8 cellular contexts compared by ENCODE assay signal in the genomic region with DNA sequence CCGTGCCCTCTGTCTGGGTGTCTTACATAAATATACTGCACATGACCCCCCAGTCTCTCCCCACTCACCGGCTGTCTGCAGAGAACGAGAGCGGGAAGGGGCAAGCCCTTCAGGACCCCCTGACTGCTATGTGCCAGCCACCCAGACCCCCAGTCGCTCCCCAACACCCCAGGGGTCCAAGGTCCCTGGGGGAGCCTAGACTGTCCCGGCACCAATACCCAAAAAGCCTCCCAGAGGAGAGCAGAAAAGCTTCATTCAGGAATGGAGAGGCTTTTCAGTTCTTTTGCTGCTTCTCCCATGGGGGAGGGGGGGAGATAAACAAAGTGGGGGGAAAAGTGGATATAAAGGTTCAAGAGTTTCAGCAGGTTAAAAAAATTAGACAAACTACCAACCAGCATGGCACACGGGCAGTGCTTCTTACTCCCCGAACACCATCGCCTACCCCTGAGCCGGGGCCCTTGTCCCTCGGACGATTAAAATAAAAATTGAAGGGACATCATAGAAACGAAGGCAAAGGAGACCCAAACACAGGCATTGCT. TPM values are rescaled to one million over a fixed set of nuclear protein-coding genes. Genes with fewer than 3 reads are reported as not detected.
DNase-seq lines count a peak whose midpoint lies in the region; ATAC-seq and TF ChIP-seq lines count a peak whose summit lies in the region.

No MANE protein-coding gene starts in this region.

- in situ Hi-C loops in Panc1 (cut with HindIII; ENCODE audit: low pct_unique_long_range_greater_than_20kb, low sequenced_read_pairs): no loop called here

- H3K36me3 ChIP-seq in Panc1 (ENCODE audit: control insufficient read depth, insufficient read depth, low read length) (peaks cover 5% of the 10 kb centered on the region), neural progenitor cell (no peaks in the 10 kb centered on the region)

- POLR2A ChIA-PET in Panc1 (lab: Charles Lee): no interaction called here

- intact Hi-C loops in Panc1 (cut with micrococcal nuclease; ENCODE audit: unreplicated experiment): no loop called here

- peak overlapping the region; percentile 73 to 91 for H3K4me3 ChIP-seq in Panc1 (ENCODE audit: low read depth in 2 of 2, low read length in 2 of 2)
- H3K4me3 ChIP-seq in neural progenitor cell: peak overlapping the region; percentile 99

- H3K9me3 ChIP-seq in Panc1 (ENCODE audit: control insufficient read depth, insufficient read depth, low read depth, low read length) (no peaks in the 10 kb centered on the region), neural progenitor cell (ENCODE audit: low read depth) (no peaks in the 10 kb centered on the region)

- DNase-seq in DMS53 (lab: John Stamatoyannopoulos, UW) (peak; percentile 24), DMS53 treated with DMSO at 0.1 percent for 48 hours (lab: John Stamatoyannopoulos, UW; ENCODE audit: unreplicated experiment) (no peak), Panc1 (ENCODE audit: low read depth, low spot score) (no peak), neural progenitor cell (ENCODE audit: low spot score) (no peak), SW480 (ENCODE audit: low spot score) (no peak), LoVo (ENCODE audit: low spot score) (no peak)
- DNase-seq in effector memory CD8-positive, alpha-beta T cell: peak in 1 of 3 experiments; percentile 16

- peaks cover 51 to 56% of the 10 kb centered on the region in 2 donors for H3K4me1 Mint-ChIP-seq in effector memory CD8-positive, alpha-beta T cell (ENCODE audit: low read depth in 2 of 2)
- peaks cover 48% of the 10 kb centered on the region for H3K4me1 Mint-ChIP-seq in neural progenitor cell

- peak overlapping the region; percentile 100 for H3K9ac ChIP-seq in neural progenitor cell

- H3K4me1 ChIP-seq in Panc1 (ENCODE audit: control insufficient read depth, insufficient read depth, low read length) (peaks cover 25% of the 10 kb centered on the region), neural progenitor cell (peaks cover 43% of the 10 kb centered on the region)

- H3K27me3 Mint-ChIP-seq in effector memory CD8-positive, alpha-beta T cell: no peaks in the 10 kb centered on the region
- H3K27me3 Mint-ChIP-seq in neural progenitor cell (ENCODE audit: insufficient read depth, low read depth): peaks cover 8% of the 10 kb centered on the region

- no peak overlapping the region for H2AFZ ChIP-seq in neural progenitor cell (replicated peaks)

- H3K27me3 ChIP-seq in Panc1 (ENCODE audit: control insufficient read depth, insufficient read depth, low read length) (no peaks in the 10 kb centered on the region), neural progenitor cell (no peaks in the 10 kb centered on the region)

- TSS peak; percentile 81 for BruUV-seq in Panc1 (replicated peaks; lab: Mats Ljungman, UMichigan)

- ATAC-seq in Panc1 (no peak), GM18498 (IDR thresholded peaks at IDR 0.05; ENCODE audit: unreplicated experiment) (no peak)
- ATAC-seq in effector memory CD8-positive, alpha-beta T cell (replicated peaks): no peak

- H3K27ac ChIP-seq in Panc1 (ENCODE audit: low read length) (peak overlapping the region; percentile 81), neural progenitor cell (peak overlapping the region; percentile 99)

- H3K36me3 Mint-ChIP-seq in effector memory CD8-positive, alpha-beta T cell (ENCODE audit: insufficient read depth): peaks cover 23% of the 10 kb centered on the region
- peaks cover 15% of the 10 kb centered on the region for H3K36me3 Mint-ChIP-seq in neural progenitor cell

- H3K9me3 Mint-ChIP-seq in effector memory CD8-positive, alpha-beta T cell: no peaks in the 10 kb centered on the region
- H3K9me3 Mint-ChIP-seq in neural progenitor cell: no peaks in the 10 kb centered on the region

- H4K20me1 ChIP-seq in neural progenitor cell (ENCODE audit: low read depth): peaks cover 57% of the 10 kb centered on the region

- H3K27ac Mint-ChIP-seq in effector memory CD8-positive, alpha-beta T cell: peak overlapping the region; percentile 95
- H3K27ac Mint-ChIP-seq in neural progenitor cell: peak overlapping the region; percentile 100

- H3K4me3 Mint-ChIP-seq in effector memory CD8-positive, alpha-beta T cell: peak overlapping the region; percentile 85 to 88
- H3K4me3 Mint-ChIP-seq in neural progenitor cell: peak overlapping the region; percentile 98

- H3F3A ChIP-seq in neural progenitor cell (ENCODE audit: low read depth): peaks cover 53% of the 10 kb centered on the region

- TF ChIP-seq CTCF in Panc1 (IDR thresholded peaks at IDR 0.05) (no peak), neural progenitor cell (IDR thresholded peaks at IDR 0.05) (no peak)

- peak overlapping the region; percentile 86 for H3K4me2 ChIP-seq in neural progenitor cell

- peaks cover 62% of the 10 kb centered on the region for H3K79me2 ChIP-seq in neural progenitor cell (ENCODE audit: low read depth)

- CTCF ChIA-PET in Panc1 (lab: Charles Lee): interaction anchor here (0.6 to 0.9 kb wide), 2 partner anchors 11 to 12 kb away, joined by 7 to 8 read pairs; no protein-coding TSS in a partner anchor

RNA-seq across cellular contexts. Expression of a gene that starts 1.4 kb away (rescaled TPM):
- total RNA-seq in Panc1 (2021; ENCODE audit: unreplicated experiment) (115 TPM), neural progenitor cell (ENCODE audit: low replicate concordance) (106 and 205 TPM in 2 replicates)
- polyA plus RNA-seq in Panc1 (2012; ENCODE audit: insufficient read length): 141 TPM

RNA-seq across cellular contexts. Expression of a gene that starts 43.1 kb away (rescaled TPM):
- total RNA-seq in Panc1 (2021; ENCODE audit: unreplicated experiment) (54.2 TPM), neural progenitor cell (ENCODE audit: low replicate concordance) (26.5 and 43.3 TPM in 2 replicates)
- polyA plus RNA-seq in Panc1 (2012; ENCODE audit: insufficient read length): 60.0 TPM
